21 cellular contexts compared by ENCODE assay signal in the genomic region with DNA sequence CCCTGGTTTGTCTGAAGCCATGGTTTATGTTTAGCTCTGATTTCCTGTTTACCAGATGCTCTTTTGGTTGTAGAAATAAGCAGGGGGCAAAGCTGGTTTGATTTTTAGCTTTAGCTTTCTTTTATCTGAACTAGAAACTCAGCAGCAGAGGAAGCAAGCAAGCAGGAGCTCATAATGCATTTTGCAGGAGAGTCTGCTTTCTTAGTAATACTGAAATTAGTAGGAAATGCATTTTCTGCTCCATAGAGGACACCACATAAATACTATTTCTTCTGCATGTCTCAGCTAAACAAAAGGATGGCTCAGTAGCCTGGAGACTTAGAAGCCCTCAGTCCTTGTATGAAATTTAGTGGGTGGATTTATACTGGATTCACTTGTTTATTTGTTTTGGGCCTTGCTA. TPM values are rescaled to one million over a fixed set of nuclear protein-coding genes. Genes with fewer than 3 reads are reported as not detected.
"Had no signal": no experiment of that assay in that cellular context is flagged by ENCODE, and none has a peak within 500 bp of the region (broad histone marks: within the 10 kb centered on the region; RNA-seq: fewer than 3 reads in every experiment).

No MANE protein-coding gene starts in this region.

- H3K27ac ChIP-seq: brain microvascular endothelial cell, lower lobe of right lung, prostate gland, suprapubic skin, vagina had no signal

- H3K4me1 ChIP-seq: prostate gland, suprapubic skin, vagina had no signal

- H3K4me3 ChIP-seq: coronary artery, lower lobe of right lung, prostate gland, suprapubic skin, vagina had no signal

- H3K4me1 Mint-ChIP-seq: mesothelial cell of epicardium had no signal

- H3K9me3 ChIP-seq: lower lobe of right lung, prostate gland, suprapubic skin, vagina had no signal

- H3K27me3 ChIP-seq: brain microvascular endothelial cell, suprapubic skin, vagina had no signal

- H3K27me3 Mint-ChIP-seq: activated B cell treated with CpG ODN at 0.5 μM for 24 hours; activated CD4-positive, alpha-beta T cell treated with anti-CD3 and anti-CD28 coated beads, Interleukin-2, amount 10 ng/mL, durations not matched to agents 7 days and 5 days; activated T-helper 17 cell treated with anti-CD3 and anti-CD28 coated beads, Interleukin-2, amount 50 U/mL, for 72 hours; stimulated activated naive CD8-positive, alpha-beta T cell treated with anti-CD3 and anti-CD28 coated beads, Interleukin-15, amount 100 ng/mL, for 72 hours had no signal

- DNase-seq: activated B cell treated with CpG ODN at 0.5 μM for 24 hours; activated CD4-positive, alpha-beta T cell treated with anti-CD3 and anti-CD28 coated beads, Interleukin-2, amount 10 ng/mL, durations not matched to agents 7 days and 5 days; activated naive CD4-positive, alpha-beta T cell; aorta; brain microvascular endothelial cell; central memory CD4-positive, alpha-beta T cell; erythroblast; foreskin melanocyte; hypothalamus; islet precursor cell; lower lobe of right lung; right cardiac atrium; stimulated activated CD4-positive, alpha-beta T cell treated with anti-CD3 and anti-CD28 coated beads, Interleukin-2, amount 100 ng/mL, for 24 hours; stimulated activated naive CD8-positive, alpha-beta T cell treated with anti-CD3 and anti-CD28 coated beads, Interleukin-15, amount 100 ng/mL, for 72 hours; trophoblast cell had no signal

- H3K4me3 Mint-ChIP-seq: activated B cell treated with CpG ODN at 0.5 μM for 24 hours; activated CD4-positive, alpha-beta T cell treated with anti-CD3 and anti-CD28 coated beads, Interleukin-2, amount 10 ng/mL, durations not matched to agents 7 days and 5 days; activated T-helper 17 cell treated with anti-CD3 and anti-CD28 coated beads, Interleukin-2, amount 50 U/mL, for 72 hours; mesothelial cell of epicardium; stimulated activated naive CD8-positive, alpha-beta T cell treated with anti-CD3 and anti-CD28 coated beads, Interleukin-15, amount 100 ng/mL, for 72 hours had no signal

- H3K27ac Mint-ChIP-seq: activated T-helper 17 cell treated with anti-CD3 and anti-CD28 coated beads, Interleukin-2, amount 50 U/mL, for 72 hours; stimulated activated naive CD8-positive, alpha-beta T cell treated with anti-CD3 and anti-CD28 coated beads, Interleukin-15, amount 100 ng/mL, for 72 hours had no signal

- H3K9me3 Mint-ChIP-seq: activated B cell treated with CpG ODN at 0.5 μM for 24 hours; activated CD4-positive, alpha-beta T cell treated with anti-CD3 and anti-CD28 coated beads, Interleukin-2, amount 10 ng/mL, durations not matched to agents 7 days and 5 days; activated T-helper 17 cell treated with anti-CD3 and anti-CD28 coated beads, Interleukin-2, amount 50 U/mL, for 72 hours; mesothelial cell of epicardium; stimulated activated naive CD8-positive, alpha-beta T cell treated with anti-CD3 and anti-CD28 coated beads, Interleukin-15, amount 100 ng/mL, for 72 hours had no signal

- ATAC-seq: activated T-helper 17 cell treated with anti-CD3 and anti-CD28 coated beads, Interleukin-2, amount 50 U/mL, for 72 hours; lower lobe of right lung; right cardiac atrium; stimulated activated naive CD8-positive, alpha-beta T cell treated with anti-CD3 and anti-CD28 coated beads, Interleukin-15, amount 100 ng/mL, for 72 hours had no signal

RNA-seq across cellular contexts. Expression of a gene that starts 57.0 kb away (rescaled TPM):
- total RNA-seq: activated B cell treated with CpG ODN at 0.5 μM for 24 hours; activated CD4-positive, alpha-beta T cell treated with anti-CD3 and anti-CD28 coated beads, Interleukin-2, amount 10 ng/mL, durations not matched to agents 7 days and 5 days; activated T-helper 17 cell treated with anti-CD3 and anti-CD28 coated beads, Interleukin-2, amount 50 U/mL, for 72 hours had no signal
